ENCODE assay signal across 21 cellular contexts in genomic region chr4:90441770-90442169, GRCh38.
DNase-seq lines count a peak whose midpoint lies in the region; ATAC-seq, FAIRE-seq and TF ChIP-seq lines count a peak whose summit lies in the region.
"Had no signal": no experiment of that assay in that cellular context is flagged by ENCODE, and none has a peak within 500 bp of the region (broad histone marks: within the 10 kb centered on the region; RNA-seq: fewer than 3 reads in every experiment).

No MANE protein-coding gene starts in this region.

- no peak overlapping the region for H3K4me3 Mint-ChIP-seq in natural killer cell treated with Interleukin-12 subunit alpha and Interleukin-12 subunit beta and Interleukin-15 and Interleukin-18, amount 100 ng/mL, for 72 hours
- H3K4me3 Mint-ChIP-seq: B cell; CD14-positive monocyte; CD4-positive, alpha-beta T cell; CD8-positive, alpha-beta memory T cell; GM23338; HFFc6 had no signal

- H3K4me3 ChIP-seq in LNCaP clone FGC (ENCODE audit: low read depth, low read length) (no peak overlapping the region), H7 (ENCODE audit: insufficient read depth, low read depth, low read length) (no peak overlapping the region)
- H3K4me3 ChIP-seq: BLaER1, GM23338, HAP-1 had no signal

- no peaks in the 10 kb centered on the region for H3K36me3 Mint-ChIP-seq in natural killer cell treated with Interleukin-12 subunit alpha and Interleukin-12 subunit beta and Interleukin-15 and Interleukin-18, amount 100 ng/mL, for 72 hours
- H3K36me3 Mint-ChIP-seq: CD14-positive monocyte; CD8-positive, alpha-beta memory T cell had no signal

- H3K4me1 Mint-ChIP-seq in natural killer cell treated with Interleukin-12 subunit alpha and Interleukin-12 subunit beta and Interleukin-15 and Interleukin-18, amount 100 ng/mL, for 72 hours (ENCODE audit: low read depth in 2 of 2): no peaks in the 10 kb centered on the region
- H3K4me1 Mint-ChIP-seq: B cell; CD14-positive monocyte; CD8-positive, alpha-beta memory T cell; GM23338 had no signal

- TF ChIP-seq CTCF in LNCaP clone FGC (IDR thresholded peaks at IDR 0.05; ENCODE audit: control insufficient read depth, extremely low read depth, insufficient read depth): no peak
- no peak for TF ChIP-seq CTCF in VCaP (conservative IDR thresholded peaks at IDR 0.05)

- H3K9me3 Mint-ChIP-seq in natural killer cell treated with Interleukin-12 subunit alpha and Interleukin-12 subunit beta and Interleukin-15 and Interleukin-18, amount 100 ng/mL, for 72 hours: peaks cover 4% of the 10 kb centered on the region
- H3K9me3 Mint-ChIP-seq: CD4-positive, alpha-beta T cell; GM23338 had no signal

- H3K27me3 Mint-ChIP-seq in natural killer cell treated with Interleukin-12 subunit alpha and Interleukin-12 subunit beta and Interleukin-15 and Interleukin-18, amount 100 ng/mL, for 72 hours: no peaks in the 10 kb centered on the region
- H3K27me3 Mint-ChIP-seq: B cell; CD4-positive, alpha-beta T cell; CD8-positive, alpha-beta memory T cell had no signal

- no peak overlapping the region for H3K27ac Mint-ChIP-seq in natural killer cell treated with Interleukin-12 subunit alpha and Interleukin-12 subunit beta and Interleukin-15 and Interleukin-18, amount 100 ng/mL, for 72 hours
- H3K27ac Mint-ChIP-seq: B cell; CD14-positive monocyte; CD4-positive, alpha-beta T cell; CD8-positive, alpha-beta memory T cell; GM23338; HFFc6 had no signal

- H3K27me3 ChIP-seq in H7 (ENCODE audit: control insufficient read depth, insufficient read depth, low read length): no peaks in the 10 kb centered on the region
- H3K27me3 ChIP-seq: BLaER1 had no signal

- DNase-seq in LNCaP clone FGC (ENCODE audit: low read depth) (peak; percentile 57), epithelial cell of prostate (ENCODE audit: low read depth, low spot score) (no peak), H7 (no peak), RCC 7860 (ENCODE audit: low spot score) (no peak)
- DNase-seq in natural killer cell treated with Interleukin-12 subunit alpha and Interleukin-12 subunit beta and Interleukin-15 and Interleukin-18, amount 100 ng/mL, for 72 hours (ENCODE audit: low spot score): no peak
- DNase-seq: CD4-positive, alpha-beta T cell; CD8-positive, alpha-beta memory T cell; DMS53; DMS79 treated with DMSO at 0.1 percent for 48 hours; GF-D8; HFFc6 had no signal

- H3K27ac ChIP-seq in VCaP (peak overlapping the region; percentile 62; the same call in 1 of the 2 replicates), epithelial cell of prostate (peak overlapping the region; percentile 84)
- H3K27ac ChIP-seq: BLaER1 had no signal

- ATAC-seq in natural killer cell treated with Interleukin-12 subunit alpha and Interleukin-12 subunit beta and Interleukin-15 and Interleukin-18, amount 100 ng/mL, for 72 hours: no peak
- ATAC-seq: GM23338 had no signal

- no peak for FAIRE-seq in RCC 7860 (lab: Jason Lieb, UNC)
- FAIRE-seq: A204.1, D721Med, GM12891, GM18507 had no signal

- H3K36me3 ChIP-seq in H7 (replicated peaks; ENCODE audit: control insufficient read depth, insufficient read depth, low read length): no peaks in the 10 kb centered on the region
- H3K36me3 ChIP-seq: BLaER1, HAP-1 had no signal
